In genomic region chr11:72722050-72722748, GRCh38 we compare ENCODE assay signal across 8 cellular contexts. TPM values are rescaled to one million over a fixed set of nuclear protein-coding genes. Genes with fewer than 3 reads are reported as not detected.
DNase-seq lines count a peak whose midpoint lies in the region; ATAC-seq and TF ChIP-seq lines count a peak whose summit lies in the region.

No MANE protein-coding gene starts in this region.

- peaks cover 40 to 93% of the 10 kb centered on the region in 2 experiments for H3K79me1 ChIP-seq in IMR-90 (ENCODE audit: low read depth in 1 of 2, low read length in 2 of 2)

- in situ Hi-C loops in IMR-90 (cut with MboI; ENCODE audit: low sequenced_read_pairs) (loop anchor here (5.0 to 10.0 kb wide), 4 partner anchors 70 to 563 kb away; partner anchors contain the start of genes FCHSD2 and STARD10), Panc1 (cut with HindIII; ENCODE audit: low pct_unique_long_range_greater_than_20kb, low sequenced_read_pairs) (no loop called here)

- DNase-seq in DMS153 treated with DMSO at 0.1 percent for 48 hours (lab: John Stamatoyannopoulos, UW; ENCODE audit: unreplicated experiment) (peak; percentile 93), IMR-90 (peak; percentile 89), Panc1 (ENCODE audit: low read depth, low spot score) (peak; percentile 25), esophagus squamous epithelium (lab: John Stamatoyannopoulos, UW) (peak; percentile 69)
- peak; percentile 89 to 91 for DNase-seq in activated T-cell treated with anti-CD3 and anti-CD28 coated beads, Interleukin-2, amount 50 U/mL, for 48 hours
- peak; percentile 88 for DNase-seq in natural killer cell treated with Interleukin-12 subunit alpha and Interleukin-12 subunit beta and Interleukin-15 and Interleukin-18, amount 100 ng/mL, for 72 hours (ENCODE audit: low spot score)
- DNase-seq in stimulated activated naive B cell treated with anti-CD40 and anti-IgM and Interleukin-4, amounts not matched to agents 10 μg/mL and 1 μg/mL and 100 μg/mL, for 72 hours = peak; percentile 81

- H3K9me1 ChIP-seq in IMR-90 (ENCODE audit: insufficient read depth, low read length) = peaks cover 27% of the 10 kb centered on the region

- no TSS peak for BruUV-seq in IMR-90 (replicated peaks; lab: Mats Ljungman, UMichigan)
- BruUV-seq in Panc1 (replicated peaks; lab: Mats Ljungman, UMichigan) = no TSS peak

- peak overlapping the region; percentile 78 for H3K9ac ChIP-seq in IMR-90 (ENCODE audit: low read depth, low read length)

- peaks cover 27% of the 10 kb centered on the region for H3K4me1 ChIP-seq in IMR-90 (ENCODE audit: control insufficient read depth, insufficient read depth, low read length)
- H3K4me1 ChIP-seq in Panc1 (ENCODE audit: control insufficient read depth, insufficient read depth, low read length) = peaks cover 19% of the 10 kb centered on the region
- H3K4me1 ChIP-seq in esophagus squamous epithelium = peaks cover 36 to 86% (median 54%) of the 10 kb centered on the region in 3 donors

- peak overlapping the region; percentile 81 for H3K56ac ChIP-seq in IMR-90 (ENCODE audit: extremely low read depth, insufficient read depth, low read length)

- dilution Hi-C loops in IMR-90 (cut with HindIII; ENCODE audit: low sequenced_read_pairs, unreplicated experiment) = no loop called here

- H4K91ac ChIP-seq in IMR-90 (ENCODE audit: insufficient read depth, low read depth, low read length) = peak overlapping the region; percentile 91

- H2BK20ac ChIP-seq in IMR-90 (ENCODE audit: low read depth, low read length) = 0 out of 2 replicates have a peak overlapping the region, but pooled peaks have one; percentile 63

- H2BK15ac ChIP-seq in IMR-90 (ENCODE audit: low read depth, low read length) = peak overlapping the region; percentile 68; the same call in 1 of the 3 replicates

- H3K9me3 ChIP-seq in IMR-90 (ENCODE audit: control insufficient read depth, insufficient read depth, low read length) (no peaks in the 10 kb centered on the region), Panc1 (ENCODE audit: control insufficient read depth, insufficient read depth, low read depth, low read length) (no peaks in the 10 kb centered on the region), esophagus squamous epithelium (no peaks in the 10 kb centered on the region)

- H4K8ac ChIP-seq in IMR-90 (ENCODE audit: low read depth in 2 of 2, low read length in 2 of 2) = peak overlapping the region; percentile 65 to 99

- peak overlapping the region; percentile 93 for H2BK120ac ChIP-seq in IMR-90 (ENCODE audit: low read depth, low read length)

- H3K4me1 Mint-ChIP-seq in natural killer cell treated with Interleukin-12 subunit alpha and Interleukin-12 subunit beta and Interleukin-15 and Interleukin-18, amount 100 ng/mL, for 72 hours (ENCODE audit: low read depth in 2 of 2) = peaks cover 58 to 76% of the 10 kb centered on the region in 2 donors
- H3K4me1 Mint-ChIP-seq in stimulated activated naive B cell treated with anti-CD40 and anti-IgM and Interleukin-4, amounts not matched to agents 10 μg/mL and 1 μg/mL and 100 μg/mL, for 72 hours = peaks cover 69 to 84% of the 10 kb centered on the region in 2 donors

- no peaks in the 10 kb centered on the region for H3K27me3 Mint-ChIP-seq in natural killer cell treated with Interleukin-12 subunit alpha and Interleukin-12 subunit beta and Interleukin-15 and Interleukin-18, amount 100 ng/mL, for 72 hours
- H3K27me3 Mint-ChIP-seq in stimulated activated naive B cell treated with anti-CD40 and anti-IgM and Interleukin-4, amounts not matched to agents 10 μg/mL and 1 μg/mL and 100 μg/mL, for 72 hours = no peaks in the 10 kb centered on the region

- peak overlapping the region; percentile 96 for H4K5ac ChIP-seq in IMR-90 (ENCODE audit: low read depth, low read length)

- peak overlapping the region; percentile 90 for H3K23ac ChIP-seq in IMR-90 (ENCODE audit: low read depth, low read length)

- TF ChIP-seq RAD21 in IMR-90 (IDR thresholded peaks at IDR 0.05; ENCODE audit: low read length) = no peak

- peak overlapping the region; percentile 96 for H2AK9ac ChIP-seq in IMR-90 (replicated peaks; ENCODE audit: low read depth, low read length, poor library complexity)

- peak overlapping the region; percentile 69 for H2AK5ac ChIP-seq in IMR-90 (ENCODE audit: low read depth, low read length)

- peaks cover 44% of the 10 kb centered on the region for H4K20me1 ChIP-seq in IMR-90 (ENCODE audit: insufficient read depth, low read length)

- H2BK5ac ChIP-seq in IMR-90 (ENCODE audit: low read depth, low read length, poor library complexity, severe bottlenecking) = peak overlapping the region; percentile 93

- H3K14ac ChIP-seq in IMR-90 (replicated peaks; ENCODE audit: low read depth, low read length) = peak overlapping the region; percentile 95

- CTCF ChIA-PET in IMR-90 (lab: Yijun Ruan, JAX) = no interaction called here
- CTCF ChIA-PET in Panc1 (lab: Charles Lee) = interaction anchor here (1.1 to 1.2 kb wide), 2 partner anchors 37 to 72 kb away, joined by 3 to 4 read pairs; partner anchors contain the start of gene STARD10

- no peaks in the 10 kb centered on the region for H3K9me3 Mint-ChIP-seq in natural killer cell treated with Interleukin-12 subunit alpha and Interleukin-12 subunit beta and Interleukin-15 and Interleukin-18, amount 100 ng/mL, for 72 hours
- no peaks in the 10 kb centered on the region for H3K9me3 Mint-ChIP-seq in stimulated activated naive B cell treated with anti-CD40 and anti-IgM and Interleukin-4, amounts not matched to agents 10 μg/mL and 1 μg/mL and 100 μg/mL, for 72 hours

- ATAC-seq in GM21529 (IDR thresholded peaks at IDR 0.05; ENCODE audit: unreplicated experiment) (peak; percentile 76), IMR-90 (ENCODE audit: low read depth) (peak; percentile 92), Panc1 (peak; percentile 96)
- ATAC-seq in natural killer cell treated with Interleukin-12 subunit alpha and Interleukin-12 subunit beta and Interleukin-15 and Interleukin-18, amount 100 ng/mL, for 72 hours = peak; percentile 87 to 90
- ATAC-seq in stimulated activated naive B cell treated with anti-CD40 and anti-IgM and Interleukin-4, amounts not matched to agents 10 μg/mL and 1 μg/mL and 100 μg/mL, for 72 hours (replicated peaks) = peak; percentile 83 to 84

- H3K27me3 ChIP-seq in IMR-90 (ENCODE audit: control insufficient read depth, insufficient read depth, low read length) (no peaks in the 10 kb centered on the region), Panc1 (ENCODE audit: control insufficient read depth, insufficient read depth, low read length) (no peaks in the 10 kb centered on the region), esophagus squamous epithelium (no peaks in the 10 kb centered on the region)

- POLR2A ChIA-PET in IMR-90 (lab: Charles Lee; ENCODE audit: unreplicated experiment) (no interaction called here), Panc1 (lab: Charles Lee) (no interaction called here)

- H3K4me3 Mint-ChIP-seq in natural killer cell treated with Interleukin-12 subunit alpha and Interleukin-12 subunit beta and Interleukin-15 and Interleukin-18, amount 100 ng/mL, for 72 hours = peak overlapping the region; percentile 90
- H3K4me3 Mint-ChIP-seq in stimulated activated naive B cell treated with anti-CD40 and anti-IgM and Interleukin-4, amounts not matched to agents 10 μg/mL and 1 μg/mL and 100 μg/mL, for 72 hours = peak overlapping the region; percentile 89 to 92

- peak overlapping the region; percentile 87 for H3K4me2 ChIP-seq in IMR-90 (ENCODE audit: low read depth, low read length)

- TF ChIP-seq CTCF in IMR-90 (conservative IDR thresholded peaks at IDR 0.05; ENCODE audit: low read depth, low read length) = no peak
- no peak for TF ChIP-seq CTCF in Panc1 (IDR thresholded peaks at IDR 0.05)
- TF ChIP-seq CTCF in esophagus squamous epithelium (IDR thresholded peaks at IDR 0.05) = peak in 2 of 6 experiments; percentile 3 to 11

- H3K36me3 ChIP-seq in IMR-90 (ENCODE audit: control insufficient read depth, insufficient read depth, low read length) (peaks cover 10% of the 10 kb centered on the region), Panc1 (ENCODE audit: control insufficient read depth, insufficient read depth, low read length) (no peaks in the 10 kb centered on the region), esophagus squamous epithelium (peaks cover 0 to 27% (median 0%) of the 10 kb centered on the region in 3 donors)

- H3K18ac ChIP-seq in IMR-90 (ENCODE audit: low read depth, low read length) = peak overlapping the region; percentile 92

- H3K27ac Mint-ChIP-seq in natural killer cell treated with Interleukin-12 subunit alpha and Interleukin-12 subunit beta and Interleukin-15 and Interleukin-18, amount 100 ng/mL, for 72 hours = peak overlapping the region; percentile 85 to 95
- peak overlapping the region; percentile 88 for H3K27ac Mint-ChIP-seq in stimulated activated naive B cell treated with anti-CD40 and anti-IgM and Interleukin-4, amounts not matched to agents 10 μg/mL and 1 μg/mL and 100 μg/mL, for 72 hours

- H3K4me3 ChIP-seq in IMR-90 (ENCODE audit: insufficient read depth, low read depth, low read length) (peak overlapping the region; percentile 41), Panc1 (ENCODE audit: low read depth in 2 of 2, low read length in 2 of 2) (peak overlapping the region; percentile 47 to 69), esophagus squamous epithelium (peak overlapping the region; percentile 55 to 81 (median 66))

- H3K36me3 Mint-ChIP-seq in natural killer cell treated with Interleukin-12 subunit alpha and Interleukin-12 subunit beta and Interleukin-15 and Interleukin-18, amount 100 ng/mL, for 72 hours = no peaks in the 10 kb centered on the region
- H3K36me3 Mint-ChIP-seq in stimulated activated naive B cell treated with anti-CD40 and anti-IgM and Interleukin-4, amounts not matched to agents 10 μg/mL and 1 μg/mL and 100 μg/mL, for 72 hours = peaks cover 36 to 61% of the 10 kb centered on the region in 2 donors

- 0% methylated on average over 3 of the region's 10 CpGs; no CpG with 5 or more reads in 1 of the 2 experiments for WGBS in IMR-90 (ENCODE audit: extremely low coverage in 2 of 2, insufficient read length in 1 of 2), 2 experiments
- WGBS in esophagus squamous epithelium, 2 donors = 0% methylated on average over 1 to 4 of the region's 10 CpGs

- TF ChIP-seq POLR2A in IMR-90 (IDR thresholded peaks at IDR 0.05; ENCODE audit: low read depth, low read length) (peak; percentile 54; the same call in 1 of the 2 replicates), esophagus squamous epithelium (IDR thresholded peaks at IDR 0.05) (peak in 2 of 4 donors; percentile 29 to 73)

- peak overlapping the region; percentile 93 for H3K27ac ChIP-seq in IMR-90 (ENCODE audit: insufficient read depth, low read length)
- peak overlapping the region; percentile 93 for H3K27ac ChIP-seq in Panc1 (ENCODE audit: low read length)
- peak overlapping the region; percentile 77 to 97 (median 92) for H3K27ac ChIP-seq in esophagus squamous epithelium

- intact Hi-C loops in IMR-90 (cut with micrococcal nuclease) = no loop called here
- intact Hi-C loops in Panc1 (cut with micrococcal nuclease; ENCODE audit: unreplicated experiment) = no loop called here
- intact Hi-C loops in esophagus squamous epithelium (cut with DNase I) = no loop called here

- H3K4ac ChIP-seq in IMR-90 (ENCODE audit: low read depth, low read length) = peak overlapping the region; percentile 98

- peak overlapping the region; percentile 97 for H2AFZ ChIP-seq in IMR-90 (replicated peaks; ENCODE audit: low read length, poor library complexity)

RNA-seq across cellular contexts. Expression of gene ARAP1, which starts 30.0 kb away (rescaled TPM):
- total RNA-seq in IMR-90 (2012; rRNA removed) (37.6 and 38.0 TPM in 2 replicates), Panc1 (2021; ENCODE audit: unreplicated experiment) (73.6 TPM), esophagus squamous epithelium (100 to 1,000 TPM in 1 of 4 donors, 10 to 100 TPM in 3; 37.8 to 114 (median 70.6) TPM)
- 59.4 and 63.1 TPM in 2 replicates for polyA plus RNA-seq in IMR-90 (2012; rRNA removed)
- polyA plus RNA-seq in IMR-90 (2012; cell fraction: cytosol; rRNA removed) = 42.2 and 63.5 TPM in 2 replicates
- 119 and 357 TPM in 2 replicates for polyA plus RNA-seq in IMR-90 (2012; cell fraction: nucleus; rRNA removed; ENCODE audit: low replicate concordance)
- 108 TPM for polyA plus RNA-seq in Panc1 (2012; ENCODE audit: insufficient read length)
- 100 to 1,000 TPM; 206 to 220 TPM for total RNA-seq in natural killer cell treated with Interleukin-12 subunit alpha and Interleukin-12 subunit beta and Interleukin-15 and Interleukin-18, amount 100 ng/mL, for 72 hours

RNA-seq across cellular contexts. Expression of gene PDE2A, which starts 48.0 kb away (rescaled TPM):
- total RNA-seq in IMR-90 (2012; rRNA removed) (not detected in 2 replicates), Panc1 (2021; ENCODE audit: unreplicated experiment) (0.74 TPM), esophagus squamous epithelium (10 to 100 TPM in 3 of 4 donors, 1 to 10 TPM in 1; 5.6 to 38.3 (median 12.9) TPM)
- polyA plus RNA-seq in IMR-90 (2012; rRNA removed) = 0.02 and 0.06 TPM in 2 replicates
- polyA plus RNA-seq in IMR-90 (2012; cell fraction: cytosol; rRNA removed) = 0.01 and 0.22 TPM in 2 replicates
- 0.17 and 0.21 TPM in 2 replicates for polyA plus RNA-seq in IMR-90 (2012; cell fraction: nucleus; rRNA removed; ENCODE audit: low replicate concordance)
- 0.51 TPM for polyA plus RNA-seq in Panc1 (2012; ENCODE audit: insufficient read length)
- 1 to 10 TPM; 2.5 to 7.7 TPM for total RNA-seq in natural killer cell treated with Interleukin-12 subunit alpha and Interleukin-12 subunit beta and Interleukin-15 and Interleukin-18, amount 100 ng/mL, for 72 hours

Comparison
In these comparisons a context has a peak if more than half of its experiments do, and no peak if none do; other contexts are left out.
1. Peak in every context shown above with its lines: DNase-seq, ATAC-seq, H3K4me3 ChIP-seq and H3K27ac ChIP-seq.
2. DNase-seq: peak in every context shown above with its lines; median percentile 93 in DMS153 treated with DMSO at 0.1 percent for 48 hours; 90 in activated T-cell treated with anti-CD3 and anti-CD28 coated beads, Interleukin-2, amount 50 U/mL, for 48 hours; 89 in IMR-90; 88 in natural killer cell treated with Interleukin-12 subunit alpha and Interleukin-12 subunit beta and Interleukin-15 and Interleukin-18, amount 100 ng/mL, for 72 hours; 81 in stimulated activated naive B cell treated with anti-CD40 and anti-IgM and Interleukin-4, amounts not matched to agents 10 μg/mL and 1 μg/mL and 100 μg/mL, for 72 hours; 69 in esophagus squamous epithelium; 25 in Panc1.